In the genomic region with DNA sequence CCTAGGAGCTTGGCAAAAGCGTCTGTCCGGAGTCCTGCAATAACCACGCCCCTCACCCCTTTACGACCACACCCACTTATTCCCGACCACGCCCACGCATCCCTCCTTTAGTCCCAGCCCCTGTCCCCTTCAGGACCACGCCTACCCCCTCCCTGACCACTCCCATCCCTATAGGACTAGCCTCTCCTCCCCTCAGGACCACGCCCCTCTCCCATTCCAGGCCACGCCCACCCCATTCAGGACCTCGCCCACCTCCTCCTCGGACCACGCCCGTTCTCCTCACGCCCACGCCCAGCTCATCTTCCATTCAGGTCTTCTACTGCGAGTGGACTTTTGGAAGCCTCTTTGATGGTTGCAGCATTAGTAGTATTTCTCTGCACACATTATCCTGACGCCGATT, we compare ENCODE assay signal across 13 cellular contexts.
DNase-seq lines count a peak whose midpoint lies in the region; ATAC-seq and FAIRE-seq lines count a peak whose summit lies in the region.
"Had no signal": no experiment of that assay in that cellular context is flagged by ENCODE, and none has a peak within 500 bp of the region (broad histone marks: within the 10 kb centered on the region; RNA-seq: fewer than 3 reads in every experiment).

No MANE protein-coding gene starts in this region.

- ATAC-seq in left lobe of liver = no peak
- no peak for ATAC-seq in GM21367 (IDR thresholded peaks at IDR 0.05; ENCODE audit: unreplicated experiment)
- ATAC-seq: GM12878, upper lobe of right lung had no signal

- no peak overlapping the region for H3K27ac Mint-ChIP-seq in activated naive CD4-positive, alpha-beta T cell treated with anti-CD3 and anti-CD28 coated beads for 36 hours
- H3K27ac Mint-ChIP-seq: T-helper 1 cell treated with Interleukin-12 subunit alpha and Interleukin-12 subunit beta and Interleukin-4 antibody, amounts not matched to agents 30 μg/mL and 1 μg/mL, for 36 hours had no signal

- H3K36me3 Mint-ChIP-seq in activated naive CD4-positive, alpha-beta T cell treated with anti-CD3 and anti-CD28 coated beads for 36 hours (ENCODE audit: low read depth) = peaks cover 6% of the 10 kb centered on the region

- H3K4me1 Mint-ChIP-seq in activated naive CD4-positive, alpha-beta T cell treated with anti-CD3 and anti-CD28 coated beads for 36 hours (ENCODE audit: low read depth) = no peaks in the 10 kb centered on the region

- DNase-seq in EH (ENCODE audit: low read depth) = peak; percentile 52
- DNase-seq in KBM-7 = peak; percentile 12
- DNase-seq in left lobe of liver (ENCODE audit: low spot score) = peak; percentile 44
- DNase-seq in NCI-H1092 (lab: John Stamatoyannopoulos, UW) = no peak
- no peak for DNase-seq in activated naive CD4-positive, alpha-beta T cell treated with anti-CD3 and anti-CD28 coated beads for 36 hours
- DNase-seq in activated CD4-positive, alpha-beta T cell treated with anti-CD3 and anti-CD28 coated beads, Interleukin-2, amount 50 U/mL, for 1 hour = no peak
- DNase-seq: activated naive CD4-positive, alpha-beta T cell treated with anti-CD3 and anti-CD28 coated beads, Interleukin-2, amount 50 U/mL, for 16 hours; upper lobe of right lung had no signal

- in situ Hi-C loops in KBM-7 (cut with MboI; ENCODE audit: low pct_unique_long_range_greater_than_20kb, low sequenced_read_pairs) = no loop called here

- no peaks in the 10 kb centered on the region for H3K27me3 Mint-ChIP-seq in activated naive CD4-positive, alpha-beta T cell treated with anti-CD3 and anti-CD28 coated beads for 36 hours (ENCODE audit: low read depth)

- intact Hi-C loops in activated naive CD4-positive, alpha-beta T cell treated with anti-CD3 and anti-CD28 coated beads for 36 hours (cut with micrococcal nuclease) = no loop called here

- H3K9me3 Mint-ChIP-seq in activated naive CD4-positive, alpha-beta T cell treated with anti-CD3 and anti-CD28 coated beads for 36 hours = no peaks in the 10 kb centered on the region
- H3K9me3 Mint-ChIP-seq: T-helper 1 cell treated with Interleukin-12 subunit alpha and Interleukin-12 subunit beta and Interleukin-4 antibody, amounts not matched to agents 30 μg/mL and 1 μg/mL, for 36 hours had no signal

- no peak overlapping the region for H3K4me3 Mint-ChIP-seq in activated naive CD4-positive, alpha-beta T cell treated with anti-CD3 and anti-CD28 coated beads for 36 hours
- H3K4me3 Mint-ChIP-seq: T-helper 1 cell treated with Interleukin-12 subunit alpha and Interleukin-12 subunit beta and Interleukin-4 antibody, amounts not matched to agents 30 μg/mL and 1 μg/mL, for 36 hours had no signal

- CTCF ChIA-PET in activated naive CD4-positive, alpha-beta T cell treated with anti-CD3 and anti-CD28 coated beads for 36 hours (lab: Charles Lee) = no interaction called here

- FAIRE-seq in TTC549 (lab: Jason Lieb, UNC) = peak; percentile 96
- FAIRE-seq: endometrium, GM12878 had no signal

Comparison
In these comparisons a context has a peak if more than half of its experiments do, and no peak if none do; other contexts are left out.
1. DNase-seq: peak in EH (single experiment), KBM-7 (single experiment) and left lobe of liver (single experiment); none in NCI-H1092 (single experiment), activated naive CD4-positive, alpha-beta T cell treated with anti-CD3 and anti-CD28 coated beads for 36 hours (single experiment) and activated CD4-positive, alpha-beta T cell treated with anti-CD3 and anti-CD28 coated beads, Interleukin-2, amount 50 U/mL, for 1 hour (single experiment).